In genomic region chr20:60764771-60765170, GRCh38 we compare ENCODE assay signal across 10 cellular contexts.
"Had no signal": no experiment of that assay in that cellular context is flagged by ENCODE, and none has a peak within 500 bp of the region (broad histone marks: within the 10 kb centered on the region; RNA-seq: fewer than 3 reads in every experiment).

No MANE protein-coding gene starts in this region.

- H2AFZ ChIP-seq: GM23338 had no signal

- DNase-seq: H9, HCEC 1CT, KBM-7 had no signal

- H3K27ac ChIP-seq: HL-60, KMS-11 had no signal

- H3K9ac ChIP-seq: KMS-11 had no signal

- H3K9me3 Mint-ChIP-seq: GM23338 had no signal

- H3K4me3 ChIP-seq: GM23338 had no signal

- H3K4me3 Mint-ChIP-seq: GM23338, H9, IgD-negative memory B cell had no signal

- H3K27ac Mint-ChIP-seq: GM23338, H9, IgD-negative memory B cell had no signal

- H3K27me3 Mint-ChIP-seq: IgD-negative memory B cell had no signal

- ATAC-seq: GM23338, HepG2 had no signal

- FAIRE-seq: H1, H54, HepG2 had no signal

- H3K36me3 Mint-ChIP-seq: IgD-negative memory B cell had no signal

- H3K4me2 ChIP-seq: GM23338, KMS-11 had no signal

- H3K4me1 Mint-ChIP-seq: H9, IgD-negative memory B cell had no signal
